In genomic region chr4:123599920-123600394, GRCh38 we compare ENCODE assay signal across 8 cellular contexts.
A peak's percentile ranks its signal among the peaks of the same experiment; 100 is the strongest.
DNase-seq lines count a peak whose midpoint lies in the region; ATAC-seq and TF ChIP-seq lines count a peak whose summit lies in the region.

No MANE protein-coding gene starts in this region.

- no peak for TF ChIP-seq CTCF in fibroblast of mammary gland (conservative IDR thresholded peaks at IDR 0.05; ENCODE audit: control insufficient read depth, insufficient read depth, low read depth, low read length)
- no peak for TF ChIP-seq CTCF in neural progenitor cell (IDR thresholded peaks at IDR 0.05)

- no peak overlapping the region for H2AFZ ChIP-seq in neural progenitor cell (replicated peaks)

- peaks cover 6% of the 10 kb centered on the region for H3K36me3 Mint-ChIP-seq in neural progenitor cell

- peaks cover 28% of the 10 kb centered on the region for H3K4me1 Mint-ChIP-seq in neural progenitor cell

- H3K4me2 ChIP-seq in neural progenitor cell = peak overlapping the region; percentile 48

- peak overlapping the region; percentile 60 for H3K4me3 Mint-ChIP-seq in neural progenitor cell

- H3K27me3 Mint-ChIP-seq in neural progenitor cell (ENCODE audit: insufficient read depth, low read depth) = peaks cover 7% of the 10 kb centered on the region

- peak; percentile 21 to 61 for DNase-seq in NCI-H2081 (lab: John Stamatoyannopoulos, UW)
- DNase-seq in NCI-H2081 treated with DMSO at 0.1 percent for 48 hours (lab: John Stamatoyannopoulos, UW) = no peak
- DNase-seq in NCI-H146 treated with DMSO at 0.1 percent for 48 hours (lab: John Stamatoyannopoulos, UW; ENCODE audit: unreplicated experiment) = peak; percentile 49
- DNase-seq in activated T-cell treated with anti-CD3 and anti-CD28 coated beads for 4 hours = peak; percentile 3
- DNase-seq in fibroblast of mammary gland (ENCODE audit: low read depth) = peak; percentile 42
- peak; percentile 62 for DNase-seq in neural progenitor cell (ENCODE audit: low spot score)
- peak; percentile 78 to 82 for DNase-seq in aorta

- peak; percentile 100 for ATAC-seq in HG02763 (IDR thresholded peaks at IDR 0.05; ENCODE audit: unreplicated experiment)
- peak; percentile 62 for ATAC-seq in aorta (ENCODE audit: low FRiP score)

- no peaks in the 10 kb centered on the region for H3K27me3 ChIP-seq in neural progenitor cell
- no peaks in the 10 kb centered on the region for H3K27me3 ChIP-seq in aorta (ENCODE audit: control insufficient read depth in 1 of 2, insufficient read depth in 2 of 2, low read length in 1 of 2)

- H3K9me3 Mint-ChIP-seq in neural progenitor cell = peaks cover 4% of the 10 kb centered on the region

- H3K4me1 ChIP-seq in neural progenitor cell (peaks cover 20% of the 10 kb centered on the region), aorta (ENCODE audit: control insufficient read depth in 1 of 2, insufficient read depth in 2 of 2, low read length in 2 of 2) (no peaks in the 10 kb centered on the region)

- 87 to 88% methylated on average over 2 of the region's 2 CpGs for WGBS in aorta, 2 donors

- H3F3A ChIP-seq in neural progenitor cell (ENCODE audit: low read depth) = peaks cover 8% of the 10 kb centered on the region

- intact Hi-C loops in aorta (cut with DNase I) = no loop called here

- no peaks in the 10 kb centered on the region for H4K20me1 ChIP-seq in neural progenitor cell (ENCODE audit: low read depth)

- H3K9ac ChIP-seq in neural progenitor cell = no peak overlapping the region

- H3K27ac Mint-ChIP-seq in neural progenitor cell = peak overlapping the region; percentile 90

- no peaks in the 10 kb centered on the region for H3K36me3 ChIP-seq in neural progenitor cell
- no peaks in the 10 kb centered on the region for H3K36me3 ChIP-seq in aorta (ENCODE audit: control insufficient read depth in 1 of 2, insufficient read depth in 2 of 2, low read length in 1 of 2)

- H3K4me3 ChIP-seq in fibroblast of mammary gland (ENCODE audit: control insufficient read depth, low read depth, low read length) (no peak overlapping the region), neural progenitor cell (no peak overlapping the region), aorta (ENCODE audit: low read length in 2 of 2) (no peak overlapping the region)

- H3K27ac ChIP-seq in neural progenitor cell (no peak overlapping the region), aorta (ENCODE audit: low read depth in 1 of 2, low read length in 2 of 2) (no peak overlapping the region)

- H3K9me3 ChIP-seq in neural progenitor cell (ENCODE audit: low read depth) = no peaks in the 10 kb centered on the region
- no peaks in the 10 kb centered on the region for H3K9me3 ChIP-seq in aorta (ENCODE audit: control insufficient read depth, low read length)

- no peaks in the 10 kb centered on the region for H3K79me2 ChIP-seq in neural progenitor cell (ENCODE audit: low read depth)
